In the genomic region with DNA sequence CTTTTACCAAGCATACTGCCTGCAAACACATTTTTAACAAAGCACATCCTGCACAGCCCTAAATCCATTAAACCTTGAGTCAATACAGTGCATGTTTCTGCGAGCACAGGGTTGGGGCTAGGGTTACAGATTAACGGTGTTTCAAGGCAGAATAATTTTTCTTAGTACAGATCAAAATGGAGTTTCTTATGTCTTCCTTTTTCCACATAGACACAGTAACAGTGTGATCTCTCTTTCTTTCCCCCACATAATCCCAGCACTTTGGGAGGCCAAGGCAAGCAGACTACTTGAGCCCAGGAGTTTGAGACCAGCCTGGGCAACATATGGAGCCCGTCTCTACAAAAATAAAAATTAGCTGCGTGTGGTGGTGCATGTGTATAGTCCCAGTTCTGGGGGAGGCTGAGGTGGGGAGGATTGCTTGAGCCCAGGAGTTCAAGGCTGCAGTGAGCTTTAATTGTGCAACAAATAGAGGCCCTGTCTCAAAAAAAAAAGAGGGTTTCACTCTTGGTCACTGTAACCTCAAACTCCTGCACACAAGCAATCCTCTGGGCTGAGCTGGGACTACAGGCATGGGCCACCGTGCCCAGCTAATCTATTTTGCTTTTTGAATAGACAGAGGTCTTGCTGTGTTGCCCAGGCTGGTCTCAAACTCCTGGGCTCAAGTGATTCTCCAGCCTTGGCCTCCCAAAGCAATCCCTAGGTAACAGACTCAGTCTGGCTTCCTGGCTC, we compare ENCODE assay signal across 1 cellular context.
TF ChIP-seq lines count a peak whose summit lies in the region.

No MANE protein-coding gene starts in this region.

TF ChIP-seq in K562, 482 proteins besides CTCF, POLR2A, EP300 and RAD21 (continued from another document and continues in another):
- TF ChIP-seq, protein P1, sequence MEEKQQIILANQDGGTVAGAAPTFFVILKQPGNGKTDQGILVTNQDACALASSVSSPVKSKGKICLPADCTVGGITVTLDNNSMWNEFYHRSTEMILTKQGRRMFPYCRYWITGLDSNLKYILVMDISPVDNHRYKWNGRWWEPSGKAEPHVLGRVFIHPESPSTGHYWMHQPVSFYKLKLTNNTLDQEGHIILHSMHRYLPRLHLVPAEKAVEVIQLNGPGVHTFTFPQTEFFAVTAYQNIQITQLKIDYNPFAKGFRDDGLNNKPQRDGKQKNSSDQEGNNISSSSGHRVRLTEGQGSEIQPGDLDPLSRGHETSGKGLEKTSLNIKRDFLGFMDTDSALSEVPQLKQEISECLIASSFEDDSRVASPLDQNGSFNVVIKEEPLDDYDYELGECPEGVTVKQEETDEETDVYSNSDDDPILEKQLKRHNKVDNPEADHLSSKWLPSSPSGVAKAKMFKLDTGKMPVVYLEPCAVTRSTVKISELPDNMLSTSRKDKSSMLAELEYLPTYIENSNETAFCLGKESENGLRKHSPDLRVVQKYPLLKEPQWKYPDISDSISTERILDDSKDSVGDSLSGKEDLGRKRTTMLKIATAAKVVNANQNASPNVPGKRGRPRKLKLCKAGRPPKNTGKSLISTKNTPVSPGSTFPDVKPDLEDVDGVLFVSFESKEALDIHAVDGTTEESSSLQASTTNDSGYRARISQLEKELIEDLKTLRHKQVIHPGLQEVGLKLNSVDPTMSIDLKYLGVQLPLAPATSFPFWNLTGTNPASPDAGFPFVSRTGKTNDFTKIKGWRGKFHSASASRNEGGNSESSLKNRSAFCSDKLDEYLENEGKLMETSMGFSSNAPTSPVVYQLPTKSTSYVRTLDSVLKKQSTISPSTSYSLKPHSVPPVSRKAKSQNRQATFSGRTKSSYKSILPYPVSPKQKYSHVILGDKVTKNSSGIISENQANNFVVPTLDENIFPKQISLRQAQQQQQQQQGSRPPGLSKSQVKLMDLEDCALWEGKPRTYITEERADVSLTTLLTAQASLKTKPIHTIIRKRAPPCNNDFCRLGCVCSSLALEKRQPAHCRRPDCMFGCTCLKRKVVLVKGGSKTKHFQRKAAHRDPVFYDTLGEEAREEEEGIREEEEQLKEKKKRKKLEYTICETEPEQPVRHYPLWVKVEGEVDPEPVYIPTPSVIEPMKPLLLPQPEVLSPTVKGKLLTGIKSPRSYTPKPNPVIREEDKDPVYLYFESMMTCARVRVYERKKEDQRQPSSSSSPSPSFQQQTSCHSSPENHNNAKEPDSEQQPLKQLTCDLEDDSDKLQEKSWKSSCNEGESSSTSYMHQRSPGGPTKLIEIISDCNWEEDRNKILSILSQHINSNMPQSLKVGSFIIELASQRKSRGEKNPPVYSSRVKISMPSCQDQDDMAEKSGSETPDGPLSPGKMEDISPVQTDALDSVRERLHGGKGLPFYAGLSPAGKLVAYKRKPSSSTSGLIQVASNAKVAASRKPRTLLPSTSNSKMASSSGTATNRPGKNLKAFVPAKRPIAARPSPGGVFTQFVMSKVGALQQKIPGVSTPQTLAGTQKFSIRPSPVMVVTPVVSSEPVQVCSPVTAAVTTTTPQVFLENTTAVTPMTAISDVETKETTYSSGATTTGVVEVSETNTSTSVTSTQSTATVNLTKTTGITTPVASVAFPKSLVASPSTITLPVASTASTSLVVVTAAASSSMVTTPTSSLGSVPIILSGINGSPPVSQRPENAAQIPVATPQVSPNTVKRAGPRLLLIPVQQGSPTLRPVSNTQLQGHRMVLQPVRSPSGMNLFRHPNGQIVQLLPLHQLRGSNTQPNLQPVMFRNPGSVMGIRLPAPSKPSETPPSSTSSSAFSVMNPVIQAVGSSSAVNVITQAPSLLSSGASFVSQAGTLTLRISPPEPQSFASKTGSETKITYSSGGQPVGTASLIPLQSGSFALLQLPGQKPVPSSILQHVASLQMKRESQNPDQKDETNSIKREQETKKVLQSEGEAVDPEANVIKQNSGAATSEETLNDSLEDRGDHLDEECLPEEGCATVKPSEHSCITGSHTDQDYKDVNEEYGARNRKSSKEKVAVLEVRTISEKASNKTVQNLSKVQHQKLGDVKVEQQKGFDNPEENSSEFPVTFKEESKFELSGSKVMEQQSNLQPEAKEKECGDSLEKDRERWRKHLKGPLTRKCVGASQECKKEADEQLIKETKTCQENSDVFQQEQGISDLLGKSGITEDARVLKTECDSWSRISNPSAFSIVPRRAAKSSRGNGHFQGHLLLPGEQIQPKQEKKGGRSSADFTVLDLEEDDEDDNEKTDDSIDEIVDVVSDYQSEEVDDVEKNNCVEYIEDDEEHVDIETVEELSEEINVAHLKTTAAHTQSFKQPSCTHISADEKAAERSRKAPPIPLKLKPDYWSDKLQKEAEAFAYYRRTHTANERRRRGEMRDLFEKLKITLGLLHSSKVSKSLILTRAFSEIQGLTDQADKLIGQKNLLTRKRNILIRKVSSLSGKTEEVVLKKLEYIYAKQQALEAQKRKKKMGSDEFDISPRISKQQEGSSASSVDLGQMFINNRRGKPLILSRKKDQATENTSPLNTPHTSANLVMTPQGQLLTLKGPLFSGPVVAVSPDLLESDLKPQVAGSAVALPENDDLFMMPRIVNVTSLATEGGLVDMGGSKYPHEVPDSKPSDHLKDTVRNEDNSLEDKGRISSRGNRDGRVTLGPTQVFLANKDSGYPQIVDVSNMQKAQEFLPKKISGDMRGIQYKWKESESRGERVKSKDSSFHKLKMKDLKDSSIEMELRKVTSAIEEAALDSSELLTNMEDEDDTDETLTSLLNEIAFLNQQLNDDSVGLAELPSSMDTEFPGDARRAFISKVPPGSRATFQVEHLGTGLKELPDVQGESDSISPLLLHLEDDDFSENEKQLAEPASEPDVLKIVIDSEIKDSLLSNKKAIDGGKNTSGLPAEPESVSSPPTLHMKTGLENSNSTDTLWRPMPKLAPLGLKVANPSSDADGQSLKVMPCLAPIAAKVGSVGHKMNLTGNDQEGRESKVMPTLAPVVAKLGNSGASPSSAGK (IDR thresholded peaks at IDR 0.05): no peak
- TF ChIP-seq, protein P2, sequence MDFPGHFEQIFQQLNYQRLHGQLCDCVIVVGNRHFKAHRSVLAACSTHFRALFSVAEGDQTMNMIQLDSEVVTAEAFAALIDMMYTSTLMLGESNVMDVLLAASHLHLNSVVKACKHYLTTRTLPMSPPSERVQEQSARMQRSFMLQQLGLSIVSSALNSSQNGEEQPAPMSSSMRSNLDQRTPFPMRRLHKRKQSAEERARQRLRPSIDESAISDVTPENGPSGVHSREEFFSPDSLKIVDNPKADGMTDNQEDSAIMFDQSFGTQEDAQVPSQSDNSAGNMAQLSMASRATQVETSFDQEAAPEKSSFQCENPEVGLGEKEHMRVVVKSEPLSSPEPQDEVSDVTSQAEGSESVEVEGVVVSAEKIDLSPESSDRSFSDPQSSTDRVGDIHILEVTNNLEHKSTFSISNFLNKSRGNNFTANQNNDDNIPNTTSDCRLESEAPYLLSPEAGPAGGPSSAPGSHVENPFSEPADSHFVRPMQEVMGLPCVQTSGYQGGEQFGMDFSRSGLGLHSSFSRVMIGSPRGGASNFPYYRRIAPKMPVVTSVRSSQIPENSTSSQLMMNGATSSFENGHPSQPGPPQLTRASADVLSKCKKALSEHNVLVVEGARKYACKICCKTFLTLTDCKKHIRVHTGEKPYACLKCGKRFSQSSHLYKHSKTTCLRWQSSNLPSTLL (IDR thresholded peaks at IDR 0.05): no peak
- TF ChIP-seq GABPA (tag; conservative IDR thresholded peaks at IDR 0.05; ENCODE audit: low read depth) (peak; percentile 36; the same call in 1 of the 2 replicates), NR3C1 (CRISPR knock-in tag; IDR thresholded peaks at IDR 0.05) (no peak), ZNF75A (CRISPR knock-in tag; IDR thresholded peaks at IDR 0.05) (no peak), ZNF785 (CRISPR knock-in tag; IDR thresholded peaks at IDR 0.05) (0 out of 2 replicates have a peak, but pooled peaks have one; percentile 16), NR2F6 (CRISPR knock-in tag; IDR thresholded peaks at IDR 0.05) (no peak), RBM25 (IDR thresholded peaks at IDR 0.05; ENCODE audit: low read depth, low read length, severe bottlenecking) (no peak), HIVEP1 (CRISPR knock-in tag; IDR thresholded peaks at IDR 0.05) (peak; percentile 87; the same call in 1 of the 2 replicates), MCM3 (IDR thresholded peaks at IDR 0.05) (no peak), TEAD2 (tag; IDR thresholded peaks at IDR 0.05) (peak; percentile 60; the same call in 1 of the 2 replicates), CHD1 (IDR thresholded peaks at IDR 0.05; ENCODE audit: low read length) (no peak), STAT5B (CRISPR knock-in tag; IDR thresholded peaks at IDR 0.05) (0 out of 2 replicates have a peak, but pooled peaks have one; percentile 37), ZBTB17 (CRISPR knock-in tag; IDR thresholded peaks at IDR 0.05) (0 out of 2 replicates have a peak, but pooled peaks have one; percentile 75), ZNF324 (CRISPR knock-in tag; IDR thresholded peaks at IDR 0.05) (0 out of 2 replicates have a peak, but pooled peaks have one; percentile 20), ZZZ3 (IDR thresholded peaks at IDR 0.05) (no peak), RBM34 (IDR thresholded peaks at IDR 0.05; ENCODE audit: borderline replicate concordance, insufficient read depth, low read length) (no peak), CEBPB (tag; IDR thresholded peaks at IDR 0.05) (peak; percentile 47; the same call in 1 of the 2 replicates), IFI16 (CRISPR knock-in tag; IDR thresholded peaks at IDR 0.05) (no peak), NR4A1 (CRISPR knock-in tag; IDR thresholded peaks at IDR 0.05) (no peak), NR4A1 (tag; IDR thresholded peaks at IDR 0.05) (peak; percentile 93)
- TF ChIP-seq, protein P3, sequence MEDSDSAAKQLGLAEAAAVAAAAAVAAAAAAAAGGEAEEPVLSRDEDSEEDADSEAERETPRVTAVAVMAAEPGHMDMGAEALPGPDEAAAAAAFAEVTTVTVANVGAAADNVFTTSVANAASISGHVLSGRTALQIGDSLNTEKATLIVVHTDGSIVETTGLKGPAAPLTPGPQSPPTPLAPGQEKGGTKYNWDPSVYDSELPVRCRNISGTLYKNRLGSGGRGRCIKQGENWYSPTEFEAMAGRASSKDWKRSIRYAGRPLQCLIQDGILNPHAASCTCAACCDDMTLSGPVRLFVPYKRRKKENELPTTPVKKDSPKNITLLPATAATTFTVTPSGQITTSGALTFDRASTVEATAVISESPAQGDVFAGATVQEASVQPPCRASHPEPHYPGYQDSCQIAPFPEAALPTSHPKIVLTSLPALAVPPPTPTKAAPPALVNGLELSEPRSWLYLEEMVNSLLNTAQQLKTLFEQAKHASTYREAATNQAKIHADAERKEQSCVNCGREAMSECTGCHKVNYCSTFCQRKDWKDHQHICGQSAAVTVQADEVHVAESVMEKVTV (CRISPR knock-in tag; IDR thresholded peaks at IDR 0.05): peak; percentile 44
- TF ChIP-seq, protein P4, sequence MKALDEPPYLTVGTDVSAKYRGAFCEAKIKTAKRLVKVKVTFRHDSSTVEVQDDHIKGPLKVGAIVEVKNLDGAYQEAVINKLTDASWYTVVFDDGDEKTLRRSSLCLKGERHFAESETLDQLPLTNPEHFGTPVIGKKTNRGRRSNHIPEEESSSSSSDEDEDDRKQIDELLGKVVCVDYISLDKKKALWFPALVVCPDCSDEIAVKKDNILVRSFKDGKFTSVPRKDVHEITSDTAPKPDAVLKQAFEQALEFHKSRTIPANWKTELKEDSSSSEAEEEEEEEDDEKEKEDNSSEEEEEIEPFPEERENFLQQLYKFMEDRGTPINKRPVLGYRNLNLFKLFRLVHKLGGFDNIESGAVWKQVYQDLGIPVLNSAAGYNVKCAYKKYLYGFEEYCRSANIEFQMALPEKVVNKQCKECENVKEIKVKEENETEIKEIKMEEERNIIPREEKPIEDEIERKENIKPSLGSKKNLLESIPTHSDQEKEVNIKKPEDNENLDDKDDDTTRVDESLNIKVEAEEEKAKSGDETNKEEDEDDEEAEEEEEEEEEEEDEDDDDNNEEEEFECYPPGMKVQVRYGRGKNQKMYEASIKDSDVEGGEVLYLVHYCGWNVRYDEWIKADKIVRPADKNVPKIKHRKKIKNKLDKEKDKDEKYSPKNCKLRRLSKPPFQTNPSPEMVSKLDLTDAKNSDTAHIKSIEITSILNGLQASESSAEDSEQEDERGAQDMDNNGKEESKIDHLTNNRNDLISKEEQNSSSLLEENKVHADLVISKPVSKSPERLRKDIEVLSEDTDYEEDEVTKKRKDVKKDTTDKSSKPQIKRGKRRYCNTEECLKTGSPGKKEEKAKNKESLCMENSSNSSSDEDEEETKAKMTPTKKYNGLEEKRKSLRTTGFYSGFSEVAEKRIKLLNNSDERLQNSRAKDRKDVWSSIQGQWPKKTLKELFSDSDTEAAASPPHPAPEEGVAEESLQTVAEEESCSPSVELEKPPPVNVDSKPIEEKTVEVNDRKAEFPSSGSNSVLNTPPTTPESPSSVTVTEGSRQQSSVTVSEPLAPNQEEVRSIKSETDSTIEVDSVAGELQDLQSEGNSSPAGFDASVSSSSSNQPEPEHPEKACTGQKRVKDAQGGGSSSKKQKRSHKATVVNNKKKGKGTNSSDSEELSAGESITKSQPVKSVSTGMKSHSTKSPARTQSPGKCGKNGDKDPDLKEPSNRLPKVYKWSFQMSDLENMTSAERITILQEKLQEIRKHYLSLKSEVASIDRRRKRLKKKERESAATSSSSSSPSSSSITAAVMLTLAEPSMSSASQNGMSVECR (CRISPR knock-in tag; IDR thresholded peaks at IDR 0.05): peak; percentile 54
- TF ChIP-seq, protein P5, sequence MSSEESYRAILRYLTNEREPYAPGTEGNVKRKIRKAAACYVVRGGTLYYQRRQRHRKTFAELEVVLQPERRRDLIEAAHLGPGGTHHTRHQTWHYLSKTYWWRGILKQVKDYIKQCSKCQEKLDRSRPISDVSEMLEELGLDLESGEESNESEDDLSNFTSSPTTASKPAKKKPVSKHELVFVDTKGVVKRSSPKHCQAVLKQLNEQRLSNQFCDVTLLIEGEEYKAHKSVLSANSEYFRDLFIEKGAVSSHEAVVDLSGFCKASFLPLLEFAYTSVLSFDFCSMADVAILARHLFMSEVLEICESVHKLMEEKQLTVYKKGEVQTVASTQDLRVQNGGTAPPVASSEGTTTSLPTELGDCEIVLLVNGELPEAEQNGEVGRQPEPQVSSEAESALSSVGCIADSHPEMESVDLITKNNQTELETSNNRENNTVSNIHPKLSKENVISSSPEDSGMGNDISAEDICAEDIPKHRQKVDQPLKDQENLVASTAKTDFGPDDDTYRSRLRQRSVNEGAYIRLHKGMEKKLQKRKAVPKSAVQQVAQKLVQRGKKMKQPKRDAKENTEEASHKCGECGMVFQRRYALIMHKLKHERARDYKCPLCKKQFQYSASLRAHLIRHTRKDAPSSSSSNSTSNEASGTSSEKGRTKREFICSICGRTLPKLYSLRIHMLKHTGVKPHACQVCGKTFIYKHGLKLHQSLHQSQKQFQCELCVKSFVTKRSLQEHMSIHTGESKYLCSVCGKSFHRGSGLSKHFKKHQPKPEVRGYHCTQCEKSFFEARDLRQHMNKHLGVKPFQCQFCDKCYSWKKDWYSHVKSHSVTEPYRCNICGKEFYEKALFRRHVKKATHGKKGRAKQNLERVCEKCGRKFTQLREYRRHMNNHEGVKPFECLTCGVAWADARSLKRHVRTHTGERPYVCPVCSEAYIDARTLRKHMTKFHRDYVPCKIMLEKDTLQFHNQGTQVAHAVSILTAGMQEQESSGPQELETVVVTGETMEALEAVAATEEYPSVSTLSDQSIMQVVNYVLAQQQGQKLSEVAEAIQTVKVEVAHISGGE (CRISPR knock-in tag; IDR thresholded peaks at IDR 0.05): peak in 1 of 3 experiments; percentile 60; a peak in 2 of 6 replicates
